Comparison of ENCODE assay signal across 34 cellular contexts in genomic region chr12:9933966-9934365, GRCh38.
"Had no signal": no experiment of that assay in that cellular context is flagged by ENCODE, and none has a peak within 500 bp of the region (broad histone marks: within the 10 kb centered on the region; RNA-seq: fewer than 3 reads in every experiment).

No MANE protein-coding gene starts in this region.

- H3K27me3 Mint-ChIP-seq: activated naive CD8-positive, alpha-beta T cell treated with anti-CD3 and anti-CD28 coated beads, Interleukin-2, amount 50 U/mL, for 24 hours; brain had no signal

- H3K9me3 Mint-ChIP-seq: activated B cell treated with CpG ODN at 0.5 μM for 24 hours; activated CD4-positive, alpha-beta memory T cell treated with anti-CD3 and anti-CD28 coated beads, Interleukin-2, amount 10 ng/mL, durations not matched to agents 7 days and 5 days; activated naive CD4-positive, alpha-beta T cell treated with anti-CD3 and anti-CD28 coated beads, Interleukin-2, amount 10 ng/mL, durations not matched to agents 7 days and 5 days; activated naive CD8-positive, alpha-beta T cell treated with anti-CD3 and anti-CD28 coated beads, Interleukin-2, amount 50 U/mL, for 24 hours; brain had no signal

- H3K36me3 Mint-ChIP-seq: activated CD8-positive, alpha-beta memory T cell treated with anti-CD3 and anti-CD28 coated beads, Interleukin-2, amount 10 ng/mL, durations not matched to agents 7 days and 5 days; activated naive CD4-positive, alpha-beta T cell treated with anti-CD3 and anti-CD28 coated beads, Interleukin-2, amount 10 ng/mL, durations not matched to agents 7 days and 5 days; activated naive CD8-positive, alpha-beta T cell; brain had no signal

- DNase-seq: activated B cell treated with CpG ODN at 0.5 μM for 24 hours; activated CD4-positive, alpha-beta memory T cell treated with anti-CD3 and anti-CD28 coated beads, Interleukin-2, amount 10 ng/mL, durations not matched to agents 7 days and 5 days; activated CD4-positive, alpha-beta T cell treated with anti-CD3 and anti-CD28 coated beads for 4 hours; activated CD4-positive, alpha-beta T cell treated with anti-CD3 and anti-CD28 coated beads, Interleukin-2, amount 50 U/mL, for 1 hour; activated CD4-positive, CD25-positive, alpha-beta regulatory T cell treated with anti-CD3 and anti-CD28 coated beads, Interleukin-2, amount 50 U/mL, for 72 hours; activated CD8-positive, alpha-beta memory T cell treated with anti-CD3 and anti-CD28 coated beads for 24 hours; activated CD8-positive, alpha-beta memory T cell treated with anti-CD3 and anti-CD28 coated beads, Interleukin-2, amount 10 ng/mL, durations not matched to agents 7 days and 5 days; activated CD8-positive, alpha-beta memory T cell treated with anti-CD3 and anti-CD28 coated beads, Interleukin-2, amount 50 U/mL, for 48 hours; activated effector memory CD4-positive, alpha-beta T cell treated with Interleukin-2 at 50 U/mL for 16 hours; activated naive CD4-positive, alpha-beta T cell treated with anti-CD3 and anti-CD28 coated beads, Interleukin-2, amount 10 ng/mL, durations not matched to agents 7 days and 5 days; activated naive CD8-positive, alpha-beta T cell treated with anti-CD3 and anti-CD28 coated beads, Interleukin-2, amount 50 U/mL, for 24 hours; activated T-cell treated with anti-CD3 and anti-CD28 coated beads, Interleukin-2, amount 50 U/mL, for 48 hours; anterior cingulate cortex; caudate nucleus; cerebellar nuclear complex; NCI-H1048; NCI-H1105 treated with DMSO at 0.1 percent for 48 hours; NCI-H1436; NCI-H1694 treated with DMSO at 0.1 percent for 48 hours; NCI-H2029; NCI-H510A; NCI-H526; NCI-H748 treated with DMSO at 0.1 percent for 48 hours; NK-92 treated with Interleukin-12 subunit alpha and Interleukin-12 subunit beta, amount 100 ng/mL, for 24 hours; PC-3; Peyer's patch; RPMI8226; SHP77 treated with DMSO at 0.1 percent for 48 hours; SK-N-SH; T-helper 17 cell; T-helper 9 cell had no signal

- H3K4me3 ChIP-seq: Peyer's patch, SJSA1 had no signal

- ATAC-seq: activated CD8-positive, alpha-beta memory T cell treated with anti-CD3 and anti-CD28 coated beads, Interleukin-2, amount 10 ng/mL, durations not matched to agents 7 days and 5 days; activated naive CD8-positive, alpha-beta T cell treated with anti-CD3 and anti-CD28 coated beads, Interleukin-2, amount 50 U/mL, for 24 hours; PC-3; T-helper 17 cell had no signal

- H3K4me1 Mint-ChIP-seq: activated B cell treated with CpG ODN at 0.5 μM for 24 hours; activated CD4-positive, alpha-beta memory T cell treated with anti-CD3 and anti-CD28 coated beads, Interleukin-2, amount 10 ng/mL, durations not matched to agents 7 days and 5 days; activated naive CD4-positive, alpha-beta T cell treated with anti-CD3 and anti-CD28 coated beads, Interleukin-2, amount 10 ng/mL, durations not matched to agents 7 days and 5 days; activated naive CD8-positive, alpha-beta T cell treated with anti-CD3 and anti-CD28 coated beads, Interleukin-2, amount 50 U/mL, for 24 hours; brain had no signal

- H3K27ac Mint-ChIP-seq: activated B cell treated with CpG ODN at 0.5 μM for 24 hours; activated CD4-positive, alpha-beta memory T cell treated with anti-CD3 and anti-CD28 coated beads, Interleukin-2, amount 10 ng/mL, durations not matched to agents 7 days and 5 days; activated CD8-positive, alpha-beta memory T cell treated with anti-CD3 and anti-CD28 coated beads, Interleukin-2, amount 10 ng/mL, durations not matched to agents 7 days and 5 days; activated naive CD4-positive, alpha-beta T cell treated with anti-CD3 and anti-CD28 coated beads, Interleukin-2, amount 10 ng/mL, durations not matched to agents 7 days and 5 days; activated naive CD8-positive, alpha-beta T cell; activated naive CD8-positive, alpha-beta T cell treated with anti-CD3 and anti-CD28 coated beads, Interleukin-2, amount 50 U/mL, for 24 hours; brain; T-helper 17 cell had no signal

- H3K4me3 Mint-ChIP-seq: activated B cell treated with CpG ODN at 0.5 μM for 24 hours; activated CD4-positive, alpha-beta memory T cell treated with anti-CD3 and anti-CD28 coated beads, Interleukin-2, amount 10 ng/mL, durations not matched to agents 7 days and 5 days; activated CD8-positive, alpha-beta memory T cell treated with anti-CD3 and anti-CD28 coated beads, Interleukin-2, amount 10 ng/mL, durations not matched to agents 7 days and 5 days; activated naive CD4-positive, alpha-beta T cell treated with anti-CD3 and anti-CD28 coated beads, Interleukin-2, amount 10 ng/mL, durations not matched to agents 7 days and 5 days; activated naive CD8-positive, alpha-beta T cell; activated naive CD8-positive, alpha-beta T cell treated with anti-CD3 and anti-CD28 coated beads, Interleukin-2, amount 50 U/mL, for 24 hours; brain; T-helper 17 cell had no signal
